1 cellular context compared by ENCODE assay signal in genomic region chr20:49219091-49219923, GRCh38.
TF ChIP-seq lines count a peak whose summit lies in the region.

Gene DDX27 (plus strand): TSS chr20:49219416. CDS start chr20:49219449, 33 bp downstream.

TF ChIP-seq in GM12878, 131 proteins besides CTCF, POLR2A, EP300 and RAD21 (continued from another document and continues in another):
- no peak for TF ChIP-seq CEBPZ (IDR thresholded peaks at IDR 0.05; ENCODE audit: low read depth, low read length)
- no peak for TF ChIP-seq ZBTB33 (IDR thresholded peaks at IDR 0.05)
- no peak for TF ChIP-seq KAT2A (conservative IDR thresholded peaks at IDR 0.05; ENCODE audit: control insufficient read depth, low read depth, low read length)
- no peak for TF ChIP-seq EED (IDR thresholded peaks at IDR 0.05; ENCODE audit: low read depth)
- peak; percentile 79; the same call in 1 of the 2 replicates for TF ChIP-seq RB1 (IDR thresholded peaks at IDR 0.05; ENCODE audit: borderline replicate concordance)
- TF ChIP-seq RBBP5 (conservative IDR thresholded peaks at IDR 0.05): no peak
- TF ChIP-seq ZNF24 (IDR thresholded peaks at IDR 0.05): no peak
- no peak for TF ChIP-seq ASH2L (IDR thresholded peaks at IDR 0.05; ENCODE audit: borderline replicate concordance, low read depth)
- TF ChIP-seq SP1 (IDR thresholded peaks at IDR 0.05; ENCODE audit: low read depth, low read length): peak; percentile 61
- TF ChIP-seq CUX1 (IDR thresholded peaks at IDR 0.05; ENCODE audit: insufficient replicate concordance, low read depth, low read length): no peak
- no peak for TF ChIP-seq SREBF1 (IDR thresholded peaks at IDR 0.05; ENCODE audit: low read length)
- TF ChIP-seq HDGF (IDR thresholded peaks at IDR 0.05): no peak; the same call in 1 of the 2 replicates
- no peak for TF ChIP-seq STAT3 (IDR thresholded peaks at IDR 0.05; ENCODE audit: low read depth, low read length)
- TF ChIP-seq MLLT1 (IDR thresholded peaks at IDR 0.05): peak; percentile 79
- TF ChIP-seq NR2C1 (IDR thresholded peaks at IDR 0.05): no peak
- no peak for TF ChIP-seq TCF7 (IDR thresholded peaks at IDR 0.05; ENCODE audit: borderline replicate concordance)
- TF ChIP-seq ZNF687 (IDR thresholded peaks at IDR 0.05): peak; percentile 73
- peak; percentile 93 for TF ChIP-seq RUNX3 (IDR thresholded peaks at IDR 0.05; ENCODE audit: low read length)
- peak; percentile 91 for TF ChIP-seq NBN (IDR thresholded peaks at IDR 0.05)
- TF ChIP-seq CBFB (IDR thresholded peaks at IDR 0.05; ENCODE audit: low read depth): peak; percentile 75; the same call in 1 of the 2 replicates
- TF ChIP-seq SMC3 (IDR thresholded peaks at IDR 0.05; ENCODE audit: borderline replicate concordance, low read length): no peak
- TF ChIP-seq USF1 (IDR thresholded peaks at IDR 0.05; ENCODE audit: borderline replicate concordance, extremely low read length, insufficient read depth, low read depth, low read length): no peak
- TF ChIP-seq POU2F2 (IDR thresholded peaks at IDR 0.05; ENCODE audit: borderline replicate concordance, low read depth, low read length): peak; percentile 75; the same call in 1 of the 3 replicates
- no peak for TF ChIP-seq YBX1 (IDR thresholded peaks at IDR 0.05)
- no peak for TF ChIP-seq RCOR1 (conservative IDR thresholded peaks at IDR 0.05; ENCODE audit: low read depth, low read length)
- no peak for TF ChIP-seq CBX5 (IDR thresholded peaks at IDR 0.05; ENCODE audit: low read depth)
- TF ChIP-seq MEF2A (IDR thresholded peaks at IDR 0.05; ENCODE audit: insufficient read depth, low read depth, low read length): no peak
- TF ChIP-seq HDAC2 (IDR thresholded peaks at IDR 0.05): no peak
- 0 out of 2 replicates have a peak, but pooled peaks have one; percentile 33 for TF ChIP-seq DPF2 (IDR thresholded peaks at IDR 0.05)
- TF ChIP-seq SMAD5 (IDR thresholded peaks at IDR 0.05; ENCODE audit: low read depth): peak; percentile 78
- no peak for TF ChIP-seq MYB (IDR thresholded peaks at IDR 0.05; ENCODE audit: borderline replicate concordance, low read depth, low read length)
- peak; percentile 71 for TF ChIP-seq IKZF1 (conservative IDR thresholded peaks at IDR 0.05)
- no peak for TF ChIP-seq ETV6 (conservative IDR thresholded peaks at IDR 0.05 in 1 of 2, IDR thresholded peaks at IDR 0.05 in 1 of 2; ENCODE audit: borderline replicate concordance in 1 of 2, low read depth in 1 of 2)
- TF ChIP-seq CEBPB (IDR thresholded peaks at IDR 0.05; ENCODE audit: borderline replicate concordance in 1 of 2, low read depth in 2 of 2, low read length in 2 of 2): 0 out of 4 replicates have a peak, but pooled peaks of 1 of the 2 experiments have one; percentile 55
- peak; percentile 83; the same call in 1 of the 2 replicates for TF ChIP-seq MAX (IDR thresholded peaks at IDR 0.05; ENCODE audit: low read depth, low read length)
- TF ChIP-seq MTA3 (IDR thresholded peaks at IDR 0.05; ENCODE audit: borderline replicate concordance, low read length): no peak
- peak; percentile 56; the same call in 1 of the 2 replicates for TF ChIP-seq SIN3A (IDR thresholded peaks at IDR 0.05; ENCODE audit: low read depth, low read length)
- no peak for TF ChIP-seq NFXL1 (IDR thresholded peaks at IDR 0.05; ENCODE audit: borderline replicate concordance)
- peak; percentile 69 for TF ChIP-seq E4F1 (IDR thresholded peaks at IDR 0.05; ENCODE audit: borderline replicate concordance, partially characterized antibody)
- no peak for TF ChIP-seq NR2F1 (conservative IDR thresholded peaks at IDR 0.05)
